22 cellular contexts compared by ENCODE assay signal in genomic region chr17:71824671-71825070, GRCh38.
"Had no signal": no experiment of that assay in that cellular context is flagged by ENCODE, and none has a peak within 500 bp of the region (broad histone marks: within the 10 kb centered on the region; RNA-seq: fewer than 3 reads in every experiment).

No MANE protein-coding gene starts in this region.

- DNase-seq: activated CD4-positive, alpha-beta T cell treated with anti-CD3 and anti-CD28 coated beads for 48 hours; activated CD4-positive, alpha-beta T cell treated with anti-CD3 and anti-CD28 coated beads, Interleukin-2, amount 50 U/mL, for 4 hours; activated CD4-positive, CD25-positive, alpha-beta regulatory T cell treated with anti-CD3 and anti-CD28 coated beads, Interleukin-2, amount 50 U/mL, for 72 hours; activated CD8-positive, alpha-beta memory T cell treated with anti-CD3 and anti-CD28 coated beads, Interleukin-2, amount 50 U/mL, for 48 hours; activated CD8-positive, alpha-beta T cell treated with anti-CD3 and anti-CD28 coated beads, Interleukin-2, amount 10 ng/mL, durations not matched to agents 7 days and 5 days; activated naive CD4-positive, alpha-beta T cell treated with anti-CD3 and anti-CD28 coated beads, Interleukin-2, amount 50 U/mL, for 16 hours; activated naive CD8-positive, alpha-beta T cell treated with anti-CD3 and anti-CD28 coated beads, Interleukin-2, amount 10 ng/mL, durations not matched to agents 7 days and 5 days; activated T-cell treated with anti-CD3 and anti-CD28 coated beads, Interleukin-2, amount 50 U/mL, for 1 hour; adrenal gland; anterior cingulate cortex; KG1; NCI-H1092; NCI-H1417; NCI-H1930; NCI-H2107; NCI-H510A treated with DMSO at 0.1 percent for 48 hours; PC-3; SHP77 had no signal

- H3K36me3 ChIP-seq: adrenal gland, breast epithelium, SJSA1 had no signal

- H3K27me3 ChIP-seq: breast epithelium, SJSA1 had no signal

- H3K4me3 Mint-ChIP-seq: activated CD8-positive, alpha-beta T cell treated with anti-CD3 and anti-CD28 coated beads, Interleukin-2, amount 10 ng/mL, durations not matched to agents 7 days and 5 days; activated naive CD8-positive, alpha-beta T cell treated with anti-CD3 and anti-CD28 coated beads, Interleukin-2, amount 10 ng/mL, durations not matched to agents 7 days and 5 days; T-helper 1 cell treated with Interleukin-12 subunit alpha and Interleukin-12 subunit beta and Interleukin-4 antibody, amounts not matched to agents 30 μg/mL and 1 μg/mL, for 36 hours; WTC11 had no signal

- H3K4me3 ChIP-seq: adrenal gland, breast epithelium, SJSA1 had no signal

- H3K9me3 Mint-ChIP-seq: activated naive CD8-positive, alpha-beta T cell treated with anti-CD3 and anti-CD28 coated beads, Interleukin-2, amount 10 ng/mL, durations not matched to agents 7 days and 5 days; T-helper 1 cell treated with Interleukin-12 subunit alpha and Interleukin-12 subunit beta and Interleukin-4 antibody, amounts not matched to agents 30 μg/mL and 1 μg/mL, for 36 hours; WTC11 had no signal

- H3K4me1 ChIP-seq: adrenal gland, breast epithelium, SJSA1 had no signal

- ATAC-seq: activated CD8-positive, alpha-beta T cell treated with anti-CD3 and anti-CD28 coated beads, Interleukin-2, amount 10 ng/mL, durations not matched to agents 7 days and 5 days; PC-3; WTC11 had no signal

- H3K36me3 Mint-ChIP-seq: activated naive CD8-positive, alpha-beta T cell treated with anti-CD3 and anti-CD28 coated beads, Interleukin-2, amount 10 ng/mL, durations not matched to agents 7 days and 5 days; WTC11 had no signal

- H3K27ac ChIP-seq: adrenal gland, breast epithelium, SJSA1 had no signal

- H3K9me3 ChIP-seq: adrenal gland, breast epithelium, SJSA1 had no signal

- H3K27ac Mint-ChIP-seq: activated CD8-positive, alpha-beta T cell treated with anti-CD3 and anti-CD28 coated beads, Interleukin-2, amount 10 ng/mL, durations not matched to agents 7 days and 5 days; activated naive CD8-positive, alpha-beta T cell treated with anti-CD3 and anti-CD28 coated beads, Interleukin-2, amount 10 ng/mL, durations not matched to agents 7 days and 5 days; T-helper 1 cell treated with Interleukin-12 subunit alpha and Interleukin-12 subunit beta and Interleukin-4 antibody, amounts not matched to agents 30 μg/mL and 1 μg/mL, for 36 hours; WTC11 had no signal

- H3K27me3 Mint-ChIP-seq: activated naive CD8-positive, alpha-beta T cell treated with anti-CD3 and anti-CD28 coated beads, Interleukin-2, amount 10 ng/mL, durations not matched to agents 7 days and 5 days had no signal

- H3K4me1 Mint-ChIP-seq: activated naive CD8-positive, alpha-beta T cell treated with anti-CD3 and anti-CD28 coated beads, Interleukin-2, amount 10 ng/mL, durations not matched to agents 7 days and 5 days had no signal
